Comparison of ENCODE assay signal across 22 cellular contexts in the genomic region with DNA sequence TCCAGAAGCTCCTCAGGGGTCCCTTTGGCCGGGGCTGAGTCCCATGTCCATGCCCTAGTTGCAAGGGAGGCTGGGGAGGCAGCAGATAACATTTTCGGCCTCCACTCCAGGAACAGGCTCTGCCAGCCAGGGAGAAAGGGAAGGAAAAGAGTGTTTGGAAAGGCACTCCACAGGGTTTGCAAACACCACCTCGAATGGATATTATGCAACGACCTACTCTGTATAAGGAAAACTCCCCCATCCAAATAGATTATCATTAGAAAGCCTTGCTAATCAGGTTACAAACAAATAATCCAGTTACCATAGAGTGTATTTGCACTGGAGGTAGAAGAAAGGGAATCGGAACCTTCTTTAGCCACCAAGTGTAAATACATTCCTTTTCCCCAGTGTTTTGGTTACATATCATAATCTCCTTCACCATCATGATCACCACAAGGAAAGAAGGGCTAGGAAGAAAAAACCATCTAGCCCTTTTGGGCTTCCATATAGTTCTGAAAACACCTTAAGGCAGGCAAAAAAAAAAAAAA. TPM values are rescaled to one million over a fixed set of nuclear protein-coding genes. Genes with fewer than 3 reads are reported as not detected.
DNase-seq lines count a peak whose midpoint lies in the region; TF ChIP-seq lines count a peak whose summit lies in the region.
"Had no signal": no experiment of that assay in that cellular context is flagged by ENCODE, and none has a peak within 500 bp of the region (broad histone marks: within the 10 kb centered on the region; RNA-seq: fewer than 3 reads in every experiment).

No MANE protein-coding gene starts in this region.

- WGBS in mesenchymal stem cell = 86% methylated on average over 3 of the region's 5 CpGs
- 63 to 74% (median 71%) methylated on average over 5 of the region's 5 CpGs for WGBS in ovary, 3 donors

- H2AFZ ChIP-seq in mesenchymal stem cell (ENCODE audit: low read depth, low read length) = no peak overlapping the region

- H3K23ac ChIP-seq in mesenchymal stem cell (ENCODE audit: low read length in 2 of 2) = no peak overlapping the region

- H3K36me3 Mint-ChIP-seq in activated naive CD8-positive, alpha-beta T cell treated with anti-CD3 and anti-CD28 coated beads for 36 hours = no peaks in the 10 kb centered on the region
- no peaks in the 10 kb centered on the region for H3K36me3 Mint-ChIP-seq in activated naive CD4-positive, alpha-beta T cell treated with anti-CD3 and anti-CD28 coated beads for 36 hours (ENCODE audit: low read depth)
- H3K36me3 Mint-ChIP-seq: CD4-positive, alpha-beta memory T cell had no signal

- H3K36me3 ChIP-seq in mesenchymal stem cell (ENCODE audit: control insufficient read depth in 1 of 2, insufficient read depth in 2 of 2, low read depth in 1 of 2, low read length in 2 of 2) (no peaks in the 10 kb centered on the region), ovary (no peaks in the 10 kb centered on the region)

- H2BK15ac ChIP-seq in mesenchymal stem cell (ENCODE audit: low read depth, poor library complexity, severe bottlenecking) = no peak overlapping the region

- no peak overlapping the region for H3K18ac ChIP-seq in mesenchymal stem cell (ENCODE audit: low read depth in 1 of 2, low read length in 2 of 2)

- H3K27ac ChIP-seq in coronary artery (no peak overlapping the region), mesenchymal stem cell (ENCODE audit: low read length, poor library complexity, severe bottlenecking) (no peak overlapping the region), ovary (no peak overlapping the region)

- no peak overlapping the region for H2BK120ac ChIP-seq in mesenchymal stem cell (ENCODE audit: low read depth, low read length)

- H3K9me3 ChIP-seq in mesenchymal stem cell (ENCODE audit: control insufficient read depth, low read length) (peaks cover 11% of the 10 kb centered on the region), ovary (no peaks in the 10 kb centered on the region)

- H3K4me2 ChIP-seq in mesenchymal stem cell (ENCODE audit: low read length, poor library complexity, severe bottlenecking) = no peak overlapping the region

- intact Hi-C loops in activated naive CD4-positive, alpha-beta T cell treated with anti-CD3 and anti-CD28 coated beads for 36 hours (cut with micrococcal nuclease) = no loop called here
- intact Hi-C loops in ovary (cut with DNase I) = no loop called here

- H3K79me1 ChIP-seq in mesenchymal stem cell (replicated peaks; ENCODE audit: low read length, poor library complexity, severe bottlenecking) = peaks cover 28% of the 10 kb centered on the region

- CTCF ChIA-PET in activated naive CD4-positive, alpha-beta T cell treated with anti-CD3 and anti-CD28 coated beads for 36 hours (lab: Charles Lee) = no interaction called here

- TF ChIP-seq POLR2A in ovary (IDR thresholded peaks at IDR 0.05) = no peak

- no peak overlapping the region for H4K91ac ChIP-seq in mesenchymal stem cell (ENCODE audit: low read length)

- H2AK5ac ChIP-seq in mesenchymal stem cell (ENCODE audit: low read length, severe bottlenecking) = no peak overlapping the region

- no peaks in the 10 kb centered on the region for H3K4me1 Mint-ChIP-seq in activated naive CD8-positive, alpha-beta T cell treated with anti-CD3 and anti-CD28 coated beads for 36 hours
- no peaks in the 10 kb centered on the region for H3K4me1 Mint-ChIP-seq in activated naive CD4-positive, alpha-beta T cell treated with anti-CD3 and anti-CD28 coated beads for 36 hours (ENCODE audit: low read depth)
- H3K4me1 Mint-ChIP-seq: CD4-positive, alpha-beta memory T cell had no signal

- TF ChIP-seq CTCF in coronary artery (IDR thresholded peaks at IDR 0.05) = no peak
- TF ChIP-seq CTCF in ovary (IDR thresholded peaks at IDR 0.05) = no peak

- H2BK5ac ChIP-seq in mesenchymal stem cell (ENCODE audit: low read depth, low read length, poor library complexity, severe bottlenecking) = peak overlapping the region; percentile 75

- H3K9me3 Mint-ChIP-seq in activated naive CD8-positive, alpha-beta T cell treated with anti-CD3 and anti-CD28 coated beads for 36 hours = peaks cover 9% of the 10 kb centered on the region
- peaks cover 6% of the 10 kb centered on the region for H3K9me3 Mint-ChIP-seq in activated naive CD4-positive, alpha-beta T cell treated with anti-CD3 and anti-CD28 coated beads for 36 hours

- no peak for TF ChIP-seq EP300 in ovary (IDR thresholded peaks at IDR 0.05)

- no peaks in the 10 kb centered on the region for H3K27me3 ChIP-seq in mesenchymal stem cell (ENCODE audit: control insufficient read depth in 1 of 2, insufficient read depth in 1 of 2, low read length in 2 of 2)
- H3K27me3 ChIP-seq in ovary = no peaks in the 10 kb centered on the region

- no peak overlapping the region for H3K4ac ChIP-seq in mesenchymal stem cell (ENCODE audit: low read depth in 1 of 2, low read length in 2 of 2)

- no peak overlapping the region for H3K4me3 Mint-ChIP-seq in activated naive CD8-positive, alpha-beta T cell treated with anti-CD3 and anti-CD28 coated beads for 36 hours
- no peak overlapping the region for H3K4me3 Mint-ChIP-seq in activated naive CD4-positive, alpha-beta T cell treated with anti-CD3 and anti-CD28 coated beads for 36 hours

- no peak overlapping the region for H4K8ac ChIP-seq in mesenchymal stem cell (ENCODE audit: low read length)

- no peak overlapping the region for H2BK12ac ChIP-seq in mesenchymal stem cell (ENCODE audit: low read length in 2 of 2)

- DNase-seq in NCI-H1930 (lab: John Stamatoyannopoulos, UW) = peak; percentile 3 to 29
- DNase-seq in NCI-H2029 treated with DMSO at 0.1 percent for 48 hours (lab: John Stamatoyannopoulos, UW) = peak; percentile 83
- DNase-seq in coronary artery (ENCODE audit: low spot score) = peak; percentile 11
- no peak for DNase-seq in mesenchymal stem cell
- DNase-seq in activated naive CD8-positive, alpha-beta T cell treated with anti-CD3 and anti-CD28 coated beads for 36 hours = no peak
- DNase-seq in activated naive CD4-positive, alpha-beta T cell treated with anti-CD3 and anti-CD28 coated beads for 36 hours = no peak
- no peak for DNase-seq in ovary
- DNase-seq: C1 segment of cervical spinal cord; CD4-positive, alpha-beta memory T cell; COR-L47; DND-41; H7; Kasumi-1; NCI-H1105 treated with DMSO at 0.1 percent for 48 hours; NCI-H146; NCI-H2081; NCI-H2171; NCI-H226; NCI-H524; NCI-H748 treated with DMSO at 0.1 percent for 48 hours; SHP77 treated with DMSO at 0.1 percent for 48 hours; T-helper 1 cell had no signal

- peaks cover 3% of the 10 kb centered on the region for H3K4me1 ChIP-seq in mesenchymal stem cell (ENCODE audit: control insufficient read depth, insufficient read depth, low read depth, low read length)
- peaks cover 2% of the 10 kb centered on the region for H3K4me1 ChIP-seq in ovary (ENCODE audit: insufficient read depth)

- H3K27ac Mint-ChIP-seq in activated naive CD8-positive, alpha-beta T cell treated with anti-CD3 and anti-CD28 coated beads for 36 hours = no peak overlapping the region
- no peak overlapping the region for H3K27ac Mint-ChIP-seq in activated naive CD4-positive, alpha-beta T cell treated with anti-CD3 and anti-CD28 coated beads for 36 hours
- H3K27ac Mint-ChIP-seq: CD4-positive, alpha-beta memory T cell had no signal

- H3K14ac ChIP-seq in mesenchymal stem cell (ENCODE audit: low read length in 2 of 2) = no peak overlapping the region

- H3K4me3 ChIP-seq in coronary artery (no peak overlapping the region), mesenchymal stem cell (ENCODE audit: insufficient read depth in 1 of 2, low read depth in 1 of 2, low read length in 2 of 2) (no peak overlapping the region), ovary (no peak overlapping the region)

- no peak overlapping the region for H3K9ac ChIP-seq in mesenchymal stem cell (ENCODE audit: low read length)

- peaks cover 10% of the 10 kb centered on the region for H3K27me3 Mint-ChIP-seq in activated naive CD8-positive, alpha-beta T cell treated with anti-CD3 and anti-CD28 coated beads for 36 hours
- H3K27me3 Mint-ChIP-seq in activated naive CD4-positive, alpha-beta T cell treated with anti-CD3 and anti-CD28 coated beads for 36 hours (ENCODE audit: low read depth) = peaks cover 8% of the 10 kb centered on the region

RNA-seq across cellular contexts. Expression of gene TMCC3, which starts 40.4 kb away (rescaled TPM):
- polyA plus RNA-seq in mesenchymal stem cell (2013, experiment 1 of 2) = 0.11 TPM
- polyA plus RNA-seq in mesenchymal stem cell (2013, experiment 2 of 2) = 0.10 TPM
- total RNA-seq in activated naive CD8-positive, alpha-beta T cell treated with anti-CD3 and anti-CD28 coated beads for 36 hours = under 1 TPM; 0.10 to 0.19 TPM
- under 1 TPM in 1 of 2 experiments, not detected in 1; 0.05 TPM for total RNA-seq in activated naive CD4-positive, alpha-beta T cell treated with anti-CD3 and anti-CD28 coated beads for 36 hours
- total RNA-seq in ovary = 10 to 100 TPM in 4 of 7 donors, 1 to 10 TPM in 3; 4.8 to 24.6 (median 11.1) TPM
- 1 to 10 TPM; 7.4 to 9.6 TPM for polyA plus RNA-seq in ovary

Comparison
In these comparisons a context has a peak if more than half of its experiments do, and no peak if none do; other contexts are left out.
1. DNase-seq: peak in NCI-H1930 (2 of 2), NCI-H2029 treated with DMSO at 0.1 percent for 48 hours (single experiment) and coronary artery (single experiment); none in mesenchymal stem cell (single experiment), activated naive CD8-positive, alpha-beta T cell treated with anti-CD3 and anti-CD28 coated beads for 36 hours (single experiment), activated naive CD4-positive, alpha-beta T cell treated with anti-CD3 and anti-CD28 coated beads for 36 hours (single experiment) and ovary (0 of 5).
2. RNA of gene TMCC3, which starts 40.4 kb away (total RNA-seq): 4.8 to 24.6 TPM in ovary; 0.10 to 0.19 TPM in activated naive CD8-positive, alpha-beta T cell treated with anti-CD3 and anti-CD28 coated beads for 36 hours and 0.05 TPM in activated naive CD4-positive, alpha-beta T cell treated with anti-CD3 and anti-CD28 coated beads for 36 hours; every median in the first group is over 4 times any median in the second.